8 cellular contexts compared by ENCODE assay signal in genomic region chr17:1108810-1109605, GRCh38.
DNase-seq lines count a peak whose midpoint lies in the region; ATAC-seq, FAIRE-seq and TF ChIP-seq lines count a peak whose summit lies in the region.

No MANE protein-coding gene starts in this region.

- peak overlapping the region; percentile 97 for H3K4me2 ChIP-seq in keratinocyte (ENCODE audit: control insufficient read depth, extremely low read depth, insufficient read depth, low read depth, low read length)

- DNase-seq in GM04504 (ENCODE audit: low read depth) (peak; percentile 33), UCSD-AML1 (lab: John Stamatoyannopoulos, UW; ENCODE audit: unreplicated experiment) (peak; percentile 61), breast epithelium (ENCODE audit: low spot score in 2 of 2) (no peak), keratinocyte (ENCODE audit: low read depth, low spot score) (no peak), GDM1 (lab: John Stamatoyannopoulos, UW) (no peak), pons (ENCODE audit: low spot score) (no peak)
- DNase-seq in stimulated activated CD4-positive, alpha-beta T cell treated with anti-CD3 and anti-CD28 coated beads, Interleukin-1b, Interleukin-23, amount 100 ng/mL, for 4 hours (ENCODE audit: low read depth in 2 of 2) = peak; percentile 37 to 58

- H3K27me3 ChIP-seq in breast epithelium (no peaks in the 10 kb centered on the region), keratinocyte (ENCODE audit: control insufficient read depth, extremely low read depth, insufficient read depth, low read length) (no peaks in the 10 kb centered on the region)

- peak; percentile 45 for ATAC-seq in HG03342 (IDR thresholded peaks at IDR 0.05; ENCODE audit: unreplicated experiment)

- FAIRE-seq in keratinocyte (lab: Jason Lieb, UNC) = no peak

- no peaks in the 10 kb centered on the region for H3K79me2 ChIP-seq in keratinocyte (ENCODE audit: control insufficient read depth, insufficient read depth, low read length)

- no peak for TF ChIP-seq POLR2A in breast epithelium (IDR thresholded peaks at IDR 0.05)

- H3K9me3 ChIP-seq in breast epithelium = no peaks in the 10 kb centered on the region
- H3K9me3 ChIP-seq in keratinocyte (ENCODE audit: control insufficient read depth, low read depth, low read length) = no peaks in the 10 kb centered on the region

- H2AFZ ChIP-seq in keratinocyte (ENCODE audit: control insufficient read depth, low read length) = peak overlapping the region; percentile 83

- peaks cover 15 to 19% of the 10 kb centered on the region in 2 donors for H3K4me1 ChIP-seq in breast epithelium
- H3K4me1 ChIP-seq in keratinocyte (ENCODE audit: control insufficient read depth, extremely low read depth, insufficient read depth, low read length) = peaks cover 34% of the 10 kb centered on the region

- H4K20me1 ChIP-seq in keratinocyte (ENCODE audit: control insufficient read depth, extremely low read depth, insufficient read depth, low read length) = no peaks in the 10 kb centered on the region

- H3K27ac ChIP-seq in breast epithelium (peak overlapping the region; percentile 92 to 93), keratinocyte (ENCODE audit: control insufficient read depth, insufficient read depth, low read length) (peak overlapping the region; percentile 31)

- intact Hi-C loops in breast epithelium (cut with DNase I; ENCODE audit: low total_unique reads) = no loop called here

- no peaks in the 10 kb centered on the region for H3K9me1 ChIP-seq in keratinocyte (ENCODE audit: control insufficient read depth, extremely low read depth, insufficient read depth, low read length)

- H3K36me3 ChIP-seq in breast epithelium (no peaks in the 10 kb centered on the region), keratinocyte (ENCODE audit: control insufficient read depth in 2 of 2, extremely low read depth in 1 of 2, insufficient read depth in 2 of 2, low read length in 2 of 2) (no peaks in the 10 kb centered on the region)

- peak overlapping the region; percentile 60 to 86 (median 78) for H3K4me3 ChIP-seq in breast epithelium
- peak overlapping the region; percentile 54 to 79 (median 71) for H3K4me3 ChIP-seq in keratinocyte (ENCODE audit: control insufficient read depth in 2 of 3, extremely low read depth in 1 of 3, insufficient read depth in 2 of 3, low read depth in 1 of 3, low read length in 3 of 3)

- TF ChIP-seq CTCF in breast epithelium (IDR thresholded peaks at IDR 0.05) (no peak), keratinocyte (optimal IDR thresholded peaks at IDR 0.05 in 1 of 3, IDR thresholded peaks at IDR 0.05 in 1 of 3, conservative IDR thresholded peaks at IDR 0.05 in 1 of 3; ENCODE audit: extremely low read depth in 1 of 3, insufficient read depth in 2 of 3, low read length in 3 of 3) (no peak)

- dilution Hi-C loops in keratinocyte (cut with MboI; ENCODE audit: extremely low pct_ligation_motif_present, low sequenced_read_pairs) = no loop called here

- H3K9ac ChIP-seq in keratinocyte (ENCODE audit: control insufficient read depth, extremely low read depth, insufficient read depth, low read length) = peak overlapping the region; percentile 73

Comparison
In these comparisons a context has a peak if more than half of its experiments do, and no peak if none do; other contexts are left out.
1. DNase-seq: peak in GM04504 (single experiment), UCSD-AML1 (single experiment) and stimulated activated CD4-positive, alpha-beta T cell treated with anti-CD3 and anti-CD28 coated beads, Interleukin-1b, Interleukin-23, amount 100 ng/mL, for 4 hours (2 of 2); none in breast epithelium (0 of 2), keratinocyte (single experiment), GDM1 (single experiment) and pons (single experiment).